Comparison of ENCODE assay signal across 8 cellular contexts in the genomic region with DNA sequence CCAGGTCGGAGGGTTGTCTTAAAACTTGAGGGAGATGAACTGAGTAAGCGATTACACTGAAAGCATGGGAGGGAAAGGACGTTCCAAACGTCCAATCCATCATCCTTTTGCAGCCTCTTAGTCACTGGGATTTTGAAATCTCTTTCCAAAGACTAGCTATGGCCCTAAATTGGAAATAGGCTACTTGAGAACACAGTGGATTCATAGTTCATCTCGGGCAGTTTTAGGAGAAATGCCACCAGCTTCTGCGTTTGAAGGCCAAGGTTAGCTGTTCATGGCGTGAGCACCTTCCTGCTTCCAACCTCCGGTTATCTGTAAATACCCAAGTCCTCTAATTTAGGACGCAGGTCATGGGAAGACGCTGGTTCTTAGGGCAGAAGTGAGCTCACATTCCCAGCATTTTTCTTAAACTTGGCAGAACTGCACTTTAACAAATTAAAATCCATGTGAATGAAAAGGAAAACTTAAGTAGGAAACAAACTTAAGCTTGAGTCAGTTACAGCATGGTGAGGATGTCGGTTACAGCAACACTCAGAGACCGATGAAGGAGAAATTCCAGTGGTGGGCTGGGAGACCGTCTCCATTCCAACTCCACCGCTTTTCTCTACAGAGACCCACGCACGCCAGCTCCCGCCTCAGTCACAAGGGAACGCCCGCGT. TPM values are rescaled to one million over a fixed set of nuclear protein-coding genes. Genes with fewer than 3 reads are reported as not detected.
A peak's percentile ranks its signal among the peaks of the same experiment; 100 is the strongest.
DNase-seq lines count a peak whose midpoint lies in the region; ATAC-seq and TF ChIP-seq lines count a peak whose summit lies in the region.

No MANE protein-coding gene starts in this region.

- peaks cover 19% of the 10 kb centered on the region for H3K4me1 Mint-ChIP-seq in CD14-positive monocyte
- peaks cover 15% of the 10 kb centered on the region for H3K4me1 Mint-ChIP-seq in activated CD8-positive, alpha-beta T cell treated with anti-CD3 and anti-CD28 coated beads for 36 hours (ENCODE audit: low read depth)
- peaks cover 19% of the 10 kb centered on the region for H3K4me1 Mint-ChIP-seq in stimulated activated naive CD8-positive, alpha-beta T cell treated with anti-CD3 and anti-CD28 coated beads, Interleukin-15, amount 100 ng/mL, for 72 hours

- H3K4me3 Mint-ChIP-seq in CD14-positive monocyte: peak overlapping the region; percentile 95 to 96
- H3K4me3 Mint-ChIP-seq in activated CD8-positive, alpha-beta T cell treated with anti-CD3 and anti-CD28 coated beads for 36 hours: peak overlapping the region; percentile 82
- peak overlapping the region; percentile 93 to 97 for H3K4me3 Mint-ChIP-seq in stimulated activated naive CD8-positive, alpha-beta T cell treated with anti-CD3 and anti-CD28 coated beads, Interleukin-15, amount 100 ng/mL, for 72 hours

- intact Hi-C loops in CD14-positive monocyte (cut with micrococcal nuclease): loop anchor here (5.0 to 10.0 kb wide), 5 partner anchors 200 to 892 kb away; a partner anchor contains a TSS
- intact Hi-C loops in activated CD8-positive, alpha-beta T cell treated with anti-CD3 and anti-CD28 coated beads for 36 hours (cut with micrococcal nuclease): loop anchor here (5.0 kb wide), 1 partner anchor 115 kb away; no protein-coding TSS in a partner anchor

- CTCF ChIA-PET in activated CD8-positive, alpha-beta T cell treated with anti-CD3 and anti-CD28 coated beads for 36 hours (lab: Charles Lee): interaction anchor here (0.9 to 3.3 kb wide), 13 partner anchors 9 to 451 kb away, joined by 3 to 17 read pairs (median 3); a partner anchor contains a TSS

- POLR2A ChIA-PET in activated CD8-positive, alpha-beta T cell treated with anti-CD3 and anti-CD28 coated beads for 36 hours (lab: Charles Lee): interaction anchor here (0.6 to 2.0 kb wide), 2 partner anchors 16 to 27 kb away, joined by 3 to 8 read pairs; no protein-coding TSS in a partner anchor

- peak overlapping the region in 5 of 7 donors; percentile 42 to 87 (median 85) for H3K27ac Mint-ChIP-seq in CD14-positive monocyte
- peak overlapping the region; percentile 70 for H3K27ac Mint-ChIP-seq in activated CD8-positive, alpha-beta T cell treated with anti-CD3 and anti-CD28 coated beads for 36 hours
- H3K27ac Mint-ChIP-seq in stimulated activated naive CD8-positive, alpha-beta T cell treated with anti-CD3 and anti-CD28 coated beads, Interleukin-15, amount 100 ng/mL, for 72 hours: peak overlapping the region in 1 of 2 donors; percentile 85

- peaks cover 0 to 8% (median 6%) of the 10 kb centered on the region in 7 donors for H3K9me3 Mint-ChIP-seq in CD14-positive monocyte
- no peaks in the 10 kb centered on the region for H3K9me3 Mint-ChIP-seq in activated CD8-positive, alpha-beta T cell treated with anti-CD3 and anti-CD28 coated beads for 36 hours
- H3K9me3 Mint-ChIP-seq in stimulated activated naive CD8-positive, alpha-beta T cell treated with anti-CD3 and anti-CD28 coated beads, Interleukin-15, amount 100 ng/mL, for 72 hours: no peaks in the 10 kb centered on the region

- TF ChIP-seq CTCF in CD14-positive monocyte (IDR thresholded peaks at IDR 0.05): no peak
- TF ChIP-seq CTCF in HFF-Myc (IDR thresholded peaks at IDR 0.05; ENCODE audit: low read depth, low read length, missing control alignments): no peak
- TF ChIP-seq CTCF in activated CD8-positive, alpha-beta T cell treated with anti-CD3 and anti-CD28 coated beads for 36 hours (IDR thresholded peaks at IDR 0.05): no peak

- DNase-seq in CD14-positive monocyte (ENCODE audit: low spot score): no peak
- DNase-seq in HFF-Myc (ENCODE audit: extremely low read depth, low read depth): no peak
- peak; percentile 11 for DNase-seq in activated CD8-positive, alpha-beta T cell treated with anti-CD3 and anti-CD28 coated beads for 36 hours
- DNase-seq in stimulated activated naive CD8-positive, alpha-beta T cell treated with anti-CD3 and anti-CD28 coated beads, Interleukin-15, amount 100 ng/mL, for 72 hours: no peak
- no peak for DNase-seq in NCI-H1694 (lab: John Stamatoyannopoulos, UW)
- DNase-seq in SKM-1 treated with dmso at 0.1 percent for 144 hours (lab: John Stamatoyannopoulos, UW; ENCODE audit: unreplicated experiment): no peak

- peaks cover 0 to 10% of the 10 kb centered on the region in 2 donors for H3K36me3 Mint-ChIP-seq in CD14-positive monocyte
- no peaks in the 10 kb centered on the region for H3K36me3 Mint-ChIP-seq in activated CD8-positive, alpha-beta T cell treated with anti-CD3 and anti-CD28 coated beads for 36 hours (ENCODE audit: low read depth)

- no peak for ATAC-seq in activated CD8-positive, alpha-beta T cell treated with anti-CD3 and anti-CD28 coated beads for 36 hours
- no peak for ATAC-seq in stimulated activated naive CD8-positive, alpha-beta T cell treated with anti-CD3 and anti-CD28 coated beads, Interleukin-15, amount 100 ng/mL, for 72 hours
- no peak for ATAC-seq in GM21737 (IDR thresholded peaks at IDR 0.05; ENCODE audit: unreplicated experiment)

- H3K27me3 Mint-ChIP-seq in CD14-positive monocyte (ENCODE audit: low read depth in 3 of 3): peaks cover 35 to 61% (median 42%) of the 10 kb centered on the region in 3 donors
- H3K27me3 Mint-ChIP-seq in activated CD8-positive, alpha-beta T cell treated with anti-CD3 and anti-CD28 coated beads for 36 hours: peaks cover 36% of the 10 kb centered on the region
- H3K27me3 Mint-ChIP-seq in stimulated activated naive CD8-positive, alpha-beta T cell treated with anti-CD3 and anti-CD28 coated beads, Interleukin-15, amount 100 ng/mL, for 72 hours: peaks cover 70% of the 10 kb centered on the region

- H3K4me3 ChIP-seq in HFF-Myc (replicated peaks; ENCODE audit: low read depth, low read length) (peak overlapping the region; percentile 81), iPS-11a (ENCODE audit: low read depth, low read length) (peak overlapping the region; percentile 88)

RNA-seq across cellular contexts. Expression of a gene that starts 0.7 kb away (rescaled TPM):
- polyA plus RNA-seq in CD14-positive monocyte: not detected
- total RNA-seq in activated CD8-positive, alpha-beta T cell treated with anti-CD3 and anti-CD28 coated beads for 36 hours: 1 to 10 TPM; 1.2 to 1.7 TPM
